In genomic region chr12:121932914-121933521, GRCh38 we compare ENCODE assay signal across 18 cellular contexts.
"Had no signal": no experiment of that assay in that cellular context is flagged by ENCODE, and none has a peak within 500 bp of the region (broad histone marks: within the 10 kb centered on the region; RNA-seq: fewer than 3 reads in every experiment).

No MANE protein-coding gene starts in this region.

- H3K27ac ChIP-seq: brain microvascular endothelial cell, epithelial cell of prostate, gastrocnemius medialis, heart right ventricle, lower lobe of right lung, upper lobe of left lung had no signal

- H3K4me3 Mint-ChIP-seq: naive thymus-derived CD8-positive, alpha-beta T cell; stimulated activated naive CD8-positive, alpha-beta T cell treated with anti-CD3 and anti-CD28 coated beads, Interleukin-15, Interleukin-2, amounts not matched to agents 100 ng/mL and 50 ng/mL, for 24 hours had no signal

- H3K36me3 ChIP-seq: gastrocnemius medialis, lower lobe of right lung, right lobe of liver, upper lobe of left lung had no signal

- H3K9me3 ChIP-seq: gastrocnemius medialis, lower lobe of right lung, mucosa of descending colon, right lobe of liver, upper lobe of left lung had no signal

- H3K4me3 ChIP-seq: gastrocnemius medialis, heart right ventricle, lower lobe of right lung, mucosa of descending colon, upper lobe of left lung had no signal

- DNase-seq: activated CD4-positive, alpha-beta T cell treated with anti-CD3 and anti-CD28 coated beads for 1 hour; activated CD4-positive, alpha-beta T cell treated with anti-CD3 and anti-CD28 coated beads, Interleukin-2, amount 50 U/mL, for 4 hours; activated naive CD4-positive, alpha-beta T cell; activated T-cell treated with anti-CD3 and anti-CD28 coated beads for 4 hours; anterior cingulate cortex; effector CD8-positive, alpha-beta T cell; gastrocnemius medialis; heart right ventricle; left colon; mucosa of descending colon; naive thymus-derived CD8-positive, alpha-beta T cell; right lobe of liver; T-helper 1 cell had no signal

- ATAC-seq: gastrocnemius medialis; heart right ventricle; left colon; mucosa of descending colon; naive thymus-derived CD8-positive, alpha-beta T cell had no signal

- H3K4me1 ChIP-seq: gastrocnemius medialis, heart right ventricle, lower lobe of right lung, right lobe of liver had no signal

- H3K27me3 ChIP-seq: brain microvascular endothelial cell, gastrocnemius medialis, heart right ventricle, right lobe of liver, upper lobe of left lung had no signal

- H3K9me3 Mint-ChIP-seq: stimulated activated naive CD8-positive, alpha-beta T cell treated with anti-CD3 and anti-CD28 coated beads, Interleukin-15, Interleukin-2, amounts not matched to agents 100 ng/mL and 50 ng/mL, for 24 hours had no signal

- H3K27ac Mint-ChIP-seq: stimulated activated naive CD8-positive, alpha-beta T cell treated with anti-CD3 and anti-CD28 coated beads, Interleukin-15, Interleukin-2, amounts not matched to agents 100 ng/mL and 50 ng/mL, for 24 hours had no signal
